Comparison of ENCODE assay signal across 27 cellular contexts in genomic region chr7:35477609-35478008, GRCh38.
"Had no signal": no experiment of that assay in that cellular context is flagged by ENCODE, and none has a peak within 500 bp of the region (broad histone marks: within the 10 kb centered on the region; RNA-seq: fewer than 3 reads in every experiment).

No MANE protein-coding gene starts in this region.

- H2AFZ ChIP-seq: parathyroid adenoma had no signal

- H3K36me3 Mint-ChIP-seq: memory B cell; stimulated activated effector memory CD8-positive, alpha-beta T cell treated with anti-CD3 and anti-CD28 coated beads, Interleukin-12 subunit alpha, Interleukin-12 subunit beta, amount 100 ng/mL, for 72 hours had no signal

- H3K27ac ChIP-seq: lower lobe of right lung, neutrophil, parathyroid adenoma, testis, tibial artery, upper lobe of right lung, uterus had no signal

- H3K36me3 ChIP-seq: lower lobe of right lung, neutrophil, tibial artery, upper lobe of right lung, uterus had no signal

- H3K27ac Mint-ChIP-seq: effector memory CD8-positive, alpha-beta T cell; memory B cell; mesothelial cell of epicardium; naive B cell; natural killer cell treated with Interleukin-12 subunit alpha and Interleukin-12 subunit beta and Interleukin-15 and Interleukin-18, amount 100 ng/mL, for 72 hours; progenitor cell of endocrine pancreas; stimulated activated effector memory CD8-positive, alpha-beta T cell treated with anti-CD3 and anti-CD28 coated beads, Interleukin-12 subunit alpha, Interleukin-12 subunit beta, amount 100 ng/mL, for 72 hours had no signal

- H3K27me3 ChIP-seq: testis, upper lobe of right lung, uterus had no signal

- H3K4me1 Mint-ChIP-seq: memory B cell; naive B cell; stimulated activated effector memory CD8-positive, alpha-beta T cell treated with anti-CD3 and anti-CD28 coated beads, Interleukin-12 subunit alpha, Interleukin-12 subunit beta, amount 100 ng/mL, for 72 hours had no signal

- H3K9me3 ChIP-seq: mucosa of descending colon, neutrophil, testis, upper lobe of right lung, uterus had no signal

- DNase-seq: cerebellar nuclear complex; cortex of kidney; effector memory CD8-positive, alpha-beta T cell; head of caudate nucleus; kidney glomerular epithelial cell; left colon; left ventricle myocardium superior; lower lobe of right lung; mucosa of descending colon; naive B cell; stimulated activated CD4-positive, alpha-beta T cell treated with anti-CD3 and anti-CD28 coated beads, Interleukin-2, amount 100 ng/mL, for 24 hours; stimulated activated CD4-positive, alpha-beta T cell treated with anti-CD3 and anti-CD28 coated beads, Interleukin-4, amount 100 ng/mL, for 24 hours; stimulated activated naive CD4-positive, alpha-beta T cell treated with Interleukin-2 at 50 U/mL for 16 hours; substantia nigra; testis; tibial artery; upper lobe of right lung; uterus had no signal

- H3K4me1 ChIP-seq: lower lobe of right lung, parathyroid adenoma, testis, tibial artery, upper lobe of right lung, uterus had no signal

- H3K9ac ChIP-seq: parathyroid adenoma had no signal

- H3K4me3 Mint-ChIP-seq: effector memory CD8-positive, alpha-beta T cell; memory B cell; mesothelial cell of epicardium; naive B cell; natural killer cell treated with Interleukin-12 subunit alpha and Interleukin-12 subunit beta and Interleukin-15 and Interleukin-18, amount 100 ng/mL, for 72 hours; neural crest cell; stimulated activated effector memory CD8-positive, alpha-beta T cell treated with anti-CD3 and anti-CD28 coated beads, Interleukin-12 subunit alpha, Interleukin-12 subunit beta, amount 100 ng/mL, for 72 hours had no signal

- H3K79me2 ChIP-seq: parathyroid adenoma had no signal

- ATAC-seq: effector memory CD8-positive, alpha-beta T cell; left colon; left ventricle myocardium superior; lower lobe of right lung; mucosa of descending colon; natural killer cell treated with Interleukin-12 subunit alpha and Interleukin-12 subunit beta and Interleukin-15 and Interleukin-18, amount 100 ng/mL, for 72 hours; sciatic nerve; stimulated activated effector memory CD8-positive, alpha-beta T cell treated with anti-CD3 and anti-CD28 coated beads, Interleukin-12 subunit alpha, Interleukin-12 subunit beta, amount 100 ng/mL, for 72 hours; upper lobe of right lung had no signal

- H3K4me3 ChIP-seq: lower lobe of right lung, mucosa of descending colon, testis, tibial artery, upper lobe of right lung, uterus had no signal
